1 cellular context compared by ENCODE assay signal in the genomic region with DNA sequence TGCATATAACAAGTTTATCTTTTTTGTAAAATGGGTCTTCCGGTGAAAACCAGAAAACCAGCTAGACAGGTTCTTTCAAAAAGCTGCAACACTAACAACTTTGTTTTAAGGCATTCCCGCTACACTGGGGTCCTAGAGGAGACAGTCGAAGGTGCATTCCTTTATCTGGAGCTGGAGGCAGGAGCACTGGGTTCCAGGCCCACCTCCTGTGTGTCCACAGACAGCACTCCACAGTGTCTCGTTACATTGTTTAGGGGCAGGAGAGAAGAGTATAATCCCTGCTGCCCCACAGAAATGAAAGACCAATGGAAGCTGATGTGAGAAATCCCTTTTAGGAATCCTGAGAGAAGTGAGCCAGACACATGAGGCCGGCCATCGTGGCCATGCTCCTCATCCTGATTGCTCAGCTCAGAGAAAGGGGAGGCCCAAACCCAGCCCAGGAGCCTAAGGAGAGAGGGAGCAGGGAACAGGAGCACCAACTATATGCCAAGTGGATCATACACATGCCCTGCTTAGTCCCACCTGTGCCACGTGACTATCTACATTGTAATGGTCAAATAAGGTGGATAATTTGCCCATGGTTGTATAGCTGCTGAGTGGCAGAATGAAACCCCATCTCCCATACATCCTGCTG.
TF ChIP-seq lines count a peak whose summit lies in the region.

No MANE protein-coding gene starts in this region.

TF ChIP-seq in GM23338, 12 proteins besides CTCF, POLR2A, EP300 and RAD21 (continued from another document):
- TF ChIP-seq, protein P1, sequence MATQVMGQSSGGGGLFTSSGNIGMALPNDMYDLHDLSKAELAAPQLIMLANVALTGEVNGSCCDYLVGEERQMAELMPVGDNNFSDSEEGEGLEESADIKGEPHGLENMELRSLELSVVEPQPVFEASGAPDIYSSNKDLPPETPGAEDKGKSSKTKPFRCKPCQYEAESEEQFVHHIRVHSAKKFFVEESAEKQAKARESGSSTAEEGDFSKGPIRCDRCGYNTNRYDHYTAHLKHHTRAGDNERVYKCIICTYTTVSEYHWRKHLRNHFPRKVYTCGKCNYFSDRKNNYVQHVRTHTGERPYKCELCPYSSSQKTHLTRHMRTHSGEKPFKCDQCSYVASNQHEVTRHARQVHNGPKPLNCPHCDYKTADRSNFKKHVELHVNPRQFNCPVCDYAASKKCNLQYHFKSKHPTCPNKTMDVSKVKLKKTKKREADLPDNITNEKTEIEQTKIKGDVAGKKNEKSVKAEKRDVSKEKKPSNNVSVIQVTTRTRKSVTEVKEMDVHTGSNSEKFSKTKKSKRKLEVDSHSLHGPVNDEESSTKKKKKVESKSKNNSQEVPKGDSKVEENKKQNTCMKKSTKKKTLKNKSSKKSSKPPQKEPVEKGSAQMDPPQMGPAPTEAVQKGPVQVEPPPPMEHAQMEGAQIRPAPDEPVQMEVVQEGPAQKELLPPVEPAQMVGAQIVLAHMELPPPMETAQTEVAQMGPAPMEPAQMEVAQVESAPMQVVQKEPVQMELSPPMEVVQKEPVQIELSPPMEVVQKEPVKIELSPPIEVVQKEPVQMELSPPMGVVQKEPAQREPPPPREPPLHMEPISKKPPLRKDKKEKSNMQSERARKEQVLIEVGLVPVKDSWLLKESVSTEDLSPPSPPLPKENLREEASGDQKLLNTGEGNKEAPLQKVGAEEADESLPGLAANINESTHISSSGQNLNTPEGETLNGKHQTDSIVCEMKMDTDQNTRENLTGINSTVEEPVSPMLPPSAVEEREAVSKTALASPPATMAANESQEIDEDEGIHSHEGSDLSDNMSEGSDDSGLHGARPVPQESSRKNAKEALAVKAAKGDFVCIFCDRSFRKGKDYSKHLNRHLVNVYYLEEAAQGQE (IDR thresholded peaks at IDR 0.05; ENCODE audit: unreplicated experiment), result no peak
- TF ChIP-seq, protein P2, sequence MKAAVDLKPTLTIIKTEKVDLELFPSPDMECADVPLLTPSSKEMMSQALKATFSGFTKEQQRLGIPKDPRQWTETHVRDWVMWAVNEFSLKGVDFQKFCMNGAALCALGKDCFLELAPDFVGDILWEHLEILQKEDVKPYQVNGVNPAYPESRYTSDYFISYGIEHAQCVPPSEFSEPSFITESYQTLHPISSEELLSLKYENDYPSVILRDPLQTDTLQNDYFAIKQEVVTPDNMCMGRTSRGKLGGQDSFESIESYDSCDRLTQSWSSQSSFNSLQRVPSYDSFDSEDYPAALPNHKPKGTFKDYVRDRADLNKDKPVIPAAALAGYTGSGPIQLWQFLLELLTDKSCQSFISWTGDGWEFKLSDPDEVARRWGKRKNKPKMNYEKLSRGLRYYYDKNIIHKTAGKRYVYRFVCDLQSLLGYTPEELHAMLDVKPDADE (IDR thresholded peaks at IDR 0.05), result no peak
- TF ChIP-seq ZNF114 (CRISPR knock-in tag; IDR thresholded peaks at IDR 0.05) (no peak), NANOG (IDR thresholded peaks at IDR 0.05; ENCODE audit: borderline replicate concordance) (no peak), ZNF331 (CRISPR knock-in tag; IDR thresholded peaks at IDR 0.05; ENCODE audit: low read depth) (no peak), CREB1 (CRISPR knock-in tag; IDR thresholded peaks at IDR 0.05; ENCODE audit: low read depth) (no peak), EZH2 (IDR thresholded peaks at IDR 0.05; ENCODE audit: low read depth, unreplicated experiment) (no peak), JUNB (IDR thresholded peaks at IDR 0.05; ENCODE audit: unreplicated experiment) (no peak), STAT1 (IDR thresholded peaks at IDR 0.05; ENCODE audit: unreplicated experiment) (no peak)
- TF ChIP-seq, protein P3, sequence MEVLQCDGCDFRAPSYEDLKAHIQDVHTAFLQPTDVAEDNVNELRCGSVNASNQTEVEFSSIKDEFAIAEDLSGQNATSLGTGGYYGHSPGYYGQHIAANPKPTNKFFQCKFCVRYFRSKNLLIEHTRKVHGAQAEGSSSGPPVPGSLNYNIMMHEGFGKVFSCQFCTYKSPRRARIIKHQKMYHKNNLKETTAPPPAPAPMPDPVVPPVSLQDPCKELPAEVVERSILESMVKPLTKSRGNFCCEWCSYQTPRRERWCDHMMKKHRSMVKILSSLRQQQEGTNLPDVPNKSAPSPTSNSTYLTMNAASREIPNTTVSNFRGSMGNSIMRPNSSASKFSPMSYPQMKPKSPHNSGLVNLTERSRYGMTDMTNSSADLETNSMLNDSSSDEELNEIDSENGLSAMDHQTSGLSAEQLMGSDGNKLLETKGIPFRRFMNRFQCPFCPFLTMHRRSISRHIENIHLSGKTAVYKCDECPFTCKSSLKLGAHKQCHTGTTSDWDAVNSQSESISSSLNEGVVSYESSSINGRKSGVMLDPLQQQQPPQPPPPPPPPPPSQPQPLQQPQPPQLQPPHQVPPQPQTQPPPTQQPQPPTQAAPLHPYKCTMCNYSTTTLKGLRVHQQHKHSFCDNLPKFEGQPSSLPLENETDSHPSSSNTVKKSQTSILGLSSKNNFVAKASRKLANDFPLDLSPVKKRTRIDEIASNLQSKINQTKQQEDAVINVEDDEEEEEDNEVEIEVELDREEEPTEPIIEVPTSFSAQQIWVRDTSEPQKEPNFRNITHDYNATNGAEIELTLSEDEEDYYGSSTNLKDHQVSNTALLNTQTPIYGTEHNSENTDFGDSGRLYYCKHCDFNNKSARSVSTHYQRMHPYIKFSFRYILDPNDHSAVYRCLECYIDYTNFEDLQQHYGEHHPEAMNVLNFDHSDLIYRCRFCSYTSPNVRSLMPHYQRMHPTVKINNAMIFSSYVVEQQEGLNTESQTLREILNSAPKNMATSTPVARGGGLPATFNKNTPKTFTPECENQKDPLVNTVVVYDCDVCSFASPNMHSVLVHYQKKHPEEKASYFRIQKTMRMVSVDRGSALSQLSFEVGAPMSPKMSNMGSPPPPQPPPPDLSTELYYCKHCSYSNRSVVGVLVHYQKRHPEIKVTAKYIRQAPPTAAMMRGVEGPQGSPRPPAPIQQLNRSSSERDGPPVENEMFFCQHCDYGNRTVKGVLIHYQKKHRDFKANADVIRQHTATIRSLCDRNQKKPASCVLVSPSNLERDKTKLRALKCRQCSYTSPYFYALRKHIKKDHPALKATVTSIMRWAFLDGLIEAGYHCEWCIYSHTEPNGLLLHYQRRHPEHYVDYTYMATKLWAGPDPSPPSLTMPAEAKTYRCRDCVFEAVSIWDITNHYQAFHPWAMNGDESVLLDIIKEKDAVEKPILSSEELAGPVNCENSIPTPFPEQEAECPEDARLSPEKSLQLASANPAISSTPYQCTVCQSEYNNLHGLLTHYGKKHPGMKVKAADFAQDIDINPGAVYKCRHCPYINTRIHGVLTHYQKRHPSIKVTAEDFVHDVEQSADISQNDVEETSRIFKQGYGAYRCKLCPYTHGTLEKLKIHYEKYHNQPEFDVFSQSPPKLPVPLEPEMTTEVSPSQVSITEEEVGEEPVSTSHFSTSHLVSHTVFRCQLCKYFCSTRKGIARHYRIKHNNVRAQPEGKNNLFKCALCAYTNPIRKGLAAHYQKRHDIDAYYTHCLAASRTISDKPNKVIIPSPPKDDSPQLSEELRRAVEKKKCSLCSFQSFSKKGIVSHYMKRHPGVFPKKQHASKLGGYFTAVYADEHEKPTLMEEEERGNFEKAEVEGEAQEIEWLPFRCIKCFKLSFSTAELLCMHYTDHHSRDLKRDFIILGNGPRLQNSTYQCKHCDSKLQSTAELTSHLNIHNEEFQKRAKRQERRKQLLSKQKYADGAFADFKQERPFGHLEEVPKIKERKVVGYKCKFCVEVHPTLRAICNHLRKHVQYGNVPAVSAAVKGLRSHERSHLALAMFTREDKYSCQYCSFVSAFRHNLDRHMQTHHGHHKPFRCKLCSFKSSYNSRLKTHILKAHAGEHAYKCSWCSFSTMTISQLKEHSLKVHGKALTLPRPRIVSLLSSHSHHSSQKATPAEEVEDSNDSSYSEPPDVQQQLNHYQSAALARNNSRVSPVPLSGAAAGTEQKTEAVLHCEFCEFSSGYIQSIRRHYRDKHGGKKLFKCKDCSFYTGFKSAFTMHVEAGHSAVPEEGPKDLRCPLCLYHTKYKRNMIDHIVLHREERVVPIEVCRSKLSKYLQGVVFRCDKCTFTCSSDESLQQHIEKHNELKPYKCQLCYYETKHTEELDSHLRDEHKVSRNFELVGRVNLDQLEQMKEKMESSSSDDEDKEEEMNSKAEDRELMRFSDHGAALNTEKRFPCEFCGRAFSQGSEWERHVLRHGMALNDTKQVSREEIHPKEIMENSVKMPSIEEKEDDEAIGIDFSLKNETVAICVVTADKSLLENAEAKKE (CRISPR knock-in tag; IDR thresholded peaks at IDR 0.05), result no peak
